ENCODE assay signal across 8 cellular contexts in the genomic region with DNA sequence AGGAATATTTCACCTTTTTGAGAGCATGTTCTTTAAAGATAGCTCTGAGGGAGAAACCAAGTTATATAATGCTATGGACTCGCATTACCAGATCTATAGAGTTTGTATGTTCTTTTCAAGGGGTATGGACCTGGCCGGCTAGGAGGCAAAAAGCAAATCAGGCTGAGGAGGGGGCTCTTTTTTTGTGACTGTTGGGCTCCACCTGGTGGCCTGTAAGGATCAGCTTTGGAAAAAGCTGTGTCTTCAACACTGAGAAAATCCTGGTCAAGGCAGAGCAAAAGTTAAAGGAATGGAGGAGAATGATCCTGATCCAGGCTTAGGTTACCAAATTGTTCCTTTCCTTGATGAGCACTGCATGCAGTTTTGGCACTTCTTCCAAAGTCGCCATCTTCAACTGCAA.
A peak's percentile ranks its signal among the peaks of the same experiment; 100 is the strongest.
DNase-seq lines count a peak whose midpoint lies in the region; ATAC-seq and TF ChIP-seq lines count a peak whose summit lies in the region.

No MANE protein-coding gene starts in this region.

- H3K27ac ChIP-seq in gastroesophageal sphincter, result no peak overlapping the region

- H3K36me3 ChIP-seq in gastroesophageal sphincter, result peaks cover 0 to 13% of the 10 kb centered on the region in 2 donors

- H3K4me1 ChIP-seq in gastroesophageal sphincter, result no peaks in the 10 kb centered on the region

- H3K27me3 Mint-ChIP-seq in activated CD4-positive, alpha-beta T cell treated with anti-CD3 and anti-CD28 coated beads, Interleukin-2, amount 10 ng/mL, durations not matched to agents 7 days and 5 days, result no peaks in the 10 kb centered on the region

- no peak overlapping the region for H3K27ac Mint-ChIP-seq in activated CD4-positive, alpha-beta T cell treated with anti-CD3 and anti-CD28 coated beads, Interleukin-2, amount 10 ng/mL, durations not matched to agents 7 days and 5 days

- DNase-seq in DMS153 treated with DMSO at 0.1 percent for 48 hours (lab: John Stamatoyannopoulos, UW; ENCODE audit: unreplicated experiment) (peak; percentile 2), DMS153 (lab: John Stamatoyannopoulos, UW) (no peak), retinal pigment epithelial cell (ENCODE audit: low read depth) (no peak), posterior vena cava (ENCODE audit: low spot score) (no peak)
- DNase-seq in activated CD4-positive, alpha-beta T cell treated with anti-CD3 and anti-CD28 coated beads, Interleukin-2, amount 10 ng/mL, durations not matched to agents 7 days and 5 days, result peak; percentile 17

- no peak overlapping the region for H3K4me3 ChIP-seq in gastroesophageal sphincter
- H3K4me3 ChIP-seq in retinal pigment epithelial cell (ENCODE audit: low read length), result no peak overlapping the region

- no peaks in the 10 kb centered on the region for H3K9me3 ChIP-seq in gastroesophageal sphincter

- intact Hi-C loops in posterior vena cava (cut with DNase I), result loop anchor here in 1 of 2 donors (5.0 kb wide), 1 partner anchor 215 kb away; a partner anchor contains a TSS

- H3K4me1 Mint-ChIP-seq in activated CD4-positive, alpha-beta T cell treated with anti-CD3 and anti-CD28 coated beads, Interleukin-2, amount 10 ng/mL, durations not matched to agents 7 days and 5 days, result peaks cover 20% of the 10 kb centered on the region

- TF ChIP-seq POLR2A in gastroesophageal sphincter (IDR thresholded peaks at IDR 0.05), result no peak

- POLR2A ChIA-PET in activated CD4-positive, alpha-beta T cell treated with anti-CD3 and anti-CD28 coated beads, Interleukin-2, amount 10 ng/mL, durations not matched to agents 7 days and 5 days (lab: Charles Lee), result no interaction called here

- H3K36me3 Mint-ChIP-seq in activated CD4-positive, alpha-beta T cell treated with anti-CD3 and anti-CD28 coated beads, Interleukin-2, amount 10 ng/mL, durations not matched to agents 7 days and 5 days (ENCODE audit: low read depth), result peaks cover 4% of the 10 kb centered on the region

- CTCF ChIA-PET in activated CD4-positive, alpha-beta T cell treated with anti-CD3 and anti-CD28 coated beads, Interleukin-2, amount 10 ng/mL, durations not matched to agents 7 days and 5 days (lab: Charles Lee), result interaction anchor here (0.6 to 1.5 kb wide), 4 partner anchors 160 to 241 kb away, joined by 3 to 6 read pairs (median 4); no protein-coding TSS in a partner anchor

- WGBS in gastroesophageal sphincter (ENCODE audit: low coverage in 1 of 2), 2 donors, result 50 to 54% methylated on average over 3 of the region's 3 CpGs

- H3K27me3 ChIP-seq in gastroesophageal sphincter, result no peaks in the 10 kb centered on the region

- no peak overlapping the region for H3K4me3 Mint-ChIP-seq in activated CD4-positive, alpha-beta T cell treated with anti-CD3 and anti-CD28 coated beads, Interleukin-2, amount 10 ng/mL, durations not matched to agents 7 days and 5 days

- H3K9me3 Mint-ChIP-seq in activated CD4-positive, alpha-beta T cell treated with anti-CD3 and anti-CD28 coated beads, Interleukin-2, amount 10 ng/mL, durations not matched to agents 7 days and 5 days, result no peaks in the 10 kb centered on the region

- TF ChIP-seq EP300 in gastroesophageal sphincter (IDR thresholded peaks at IDR 0.05), result no peak

- TF ChIP-seq CTCF in LNCAP (IDR thresholded peaks at IDR 0.05), result peak; percentile 68; the same call in 1 of the 2 replicates
- peak; percentile 20 to 66 (median 60) for TF ChIP-seq CTCF in gastroesophageal sphincter (IDR thresholded peaks at IDR 0.05)
- peak; percentile 82 for TF ChIP-seq CTCF in retinal pigment epithelial cell (conservative IDR thresholded peaks at IDR 0.05; ENCODE audit: low read depth, low read length)

- no peak for ATAC-seq in gastroesophageal sphincter
- no peak for ATAC-seq in GM18868 (IDR thresholded peaks at IDR 0.05; ENCODE audit: unreplicated experiment)

Comparison
In these comparisons a context has a peak if more than half of its experiments do, and no peak if none do; other contexts are left out.
1. DNase-seq: peak in DMS153 treated with DMSO at 0.1 percent for 48 hours (single experiment) and activated CD4-positive, alpha-beta T cell treated with anti-CD3 and anti-CD28 coated beads, Interleukin-2, amount 10 ng/mL, durations not matched to agents 7 days and 5 days (single experiment); none in DMS153 (single experiment), retinal pigment epithelial cell (single experiment) and posterior vena cava (single experiment).
2. Peak in every context shown above with its lines, with median percentiles within 50 percentile points of each other: CTCF ChIP-seq.